In genomic region chr2:198456418-198456817, GRCh38 we compare ENCODE assay signal across 28 cellular contexts.
"Had no signal": no experiment of that assay in that cellular context is flagged by ENCODE, and none has a peak within 500 bp of the region (broad histone marks: within the 10 kb centered on the region; RNA-seq: fewer than 3 reads in every experiment).

No MANE protein-coding gene starts in this region.

- H3K4me3 Mint-ChIP-seq: activated B cell treated with CpG ODN at 0.5 μM for 24 hours; activated CD4-positive, alpha-beta T cell treated with anti-CD3 and anti-CD28 coated beads for 36 hours; activated naive CD8-positive, alpha-beta T cell; activated T-cell treated with anti-CD3 and anti-CD28 coated beads, Interleukin-2, amount 50 U/mL, for 24 hours; effector memory CD8-positive, alpha-beta T cell; mesothelial cell of epicardium; naive thymus-derived CD8-positive, alpha-beta T cell; type B pancreatic cell had no signal

- FAIRE-seq: endothelial cell of umbilical vein had no signal

- H3K36me3 ChIP-seq: breast epithelium, colonic mucosa, esophagus squamous epithelium, left lung, sigmoid colon, thoracic aorta, vagina had no signal

- ATAC-seq: activated CD4-positive, alpha-beta T cell treated with anti-CD3 and anti-CD28 coated beads for 36 hours; effector memory CD8-positive, alpha-beta T cell; left lung; naive thymus-derived CD8-positive, alpha-beta T cell had no signal

- H3K4me3 ChIP-seq: breast epithelium, colonic mucosa, dorsolateral prefrontal cortex, esophagus squamous epithelium, left lung, sigmoid colon, thoracic aorta, vagina had no signal

- H3K27me3 Mint-ChIP-seq: activated B cell treated with CpG ODN at 0.5 μM for 24 hours; activated naive CD8-positive, alpha-beta T cell; activated T-cell treated with anti-CD3 and anti-CD28 coated beads, Interleukin-2, amount 50 U/mL, for 24 hours; effector memory CD8-positive, alpha-beta T cell; progenitor cell of endocrine pancreas had no signal

- H3K36me3 Mint-ChIP-seq: activated naive CD8-positive, alpha-beta T cell; mesothelial cell of epicardium; type B pancreatic cell had no signal

- H3K27me3 ChIP-seq: breast epithelium, colonic mucosa, dorsolateral prefrontal cortex, esophagus squamous epithelium, left lung, sigmoid colon, vagina had no signal

- H3K27ac ChIP-seq: breast epithelium, colonic mucosa, dorsolateral prefrontal cortex, esophagus squamous epithelium, left lung, sigmoid colon, thoracic aorta, vagina had no signal

- H3K9me3 ChIP-seq: breast epithelium, colonic mucosa, esophagus squamous epithelium, left lung, sigmoid colon, thoracic aorta, vagina had no signal

- H3K9me3 Mint-ChIP-seq: activated B cell treated with CpG ODN at 0.5 μM for 24 hours; activated T-cell treated with anti-CD3 and anti-CD28 coated beads, Interleukin-2, amount 50 U/mL, for 24 hours; activated T-helper 2 cell treated with anti-CD3 and anti-CD28 coated beads, Interferon-gamma antibody, Interleukin-2, Interleukin-4, amounts not matched to agents 10 μg/mL and 5 μg/mL and 100 μg/mL, durations not matched to agents 14 hours and 24 hours and 36 hours; effector memory CD8-positive, alpha-beta T cell; mesothelial cell of epicardium; naive thymus-derived CD8-positive, alpha-beta T cell; type B pancreatic cell had no signal

- H3K4me1 Mint-ChIP-seq: activated B cell treated with CpG ODN at 0.5 μM for 24 hours; activated CD4-positive, alpha-beta T cell treated with anti-CD3 and anti-CD28 coated beads for 36 hours; mesothelial cell of epicardium; naive thymus-derived CD8-positive, alpha-beta T cell had no signal

- H3K4me1 ChIP-seq: breast epithelium, colonic mucosa, esophagus squamous epithelium, left lung, sigmoid colon, vagina had no signal

- H3K27ac Mint-ChIP-seq: activated B cell treated with CpG ODN at 0.5 μM for 24 hours; activated CD4-positive, alpha-beta T cell treated with anti-CD3 and anti-CD28 coated beads for 36 hours; activated naive CD8-positive, alpha-beta T cell; activated T-cell treated with anti-CD3 and anti-CD28 coated beads, Interleukin-2, amount 50 U/mL, for 24 hours; activated T-helper 2 cell treated with anti-CD3 and anti-CD28 coated beads, Interferon-gamma antibody, Interleukin-2, Interleukin-4, amounts not matched to agents 10 μg/mL and 5 μg/mL and 100 μg/mL, durations not matched to agents 14 hours and 24 hours and 36 hours; effector memory CD8-positive, alpha-beta T cell; mesothelial cell of epicardium; naive thymus-derived CD8-positive, alpha-beta T cell; progenitor cell of endocrine pancreas; type B pancreatic cell had no signal

- DNase-seq: activated B cell treated with CpG ODN at 0.5 μM for 24 hours; activated CD4-positive, alpha-beta T cell treated with anti-CD3 and anti-CD28 coated beads for 36 hours; activated CD4-positive, alpha-beta T cell treated with anti-CD3 and anti-CD28 coated beads, Interleukin-2, amount 50 U/mL, for 4 hours; activated CD8-positive, alpha-beta memory T cell treated with anti-CD3 and anti-CD28 coated beads for 24 hours; activated CD8-positive, alpha-beta memory T cell treated with anti-CD3 and anti-CD28 coated beads, Interleukin-2, amount 50 U/mL, for 4 hours; activated naive CD4-positive, alpha-beta T cell; activated T-cell treated with anti-CD3 and anti-CD28 coated beads, Interleukin-2, amount 50 U/mL, for 24 hours; colonic mucosa; dorsolateral prefrontal cortex; effector memory CD8-positive, alpha-beta T cell; esophagus squamous epithelium; left lung; naive thymus-derived CD8-positive, alpha-beta T cell; retina; sigmoid colon; stimulated activated CD4-positive, alpha-beta T cell treated with anti-CD3 and anti-CD28 coated beads, Interleukin-2, amount 100 ng/mL, for 48 hours; stimulated activated CD8-positive, alpha-beta memory T cell treated with anti-CD3 and anti-CD28 coated beads, Interleukin-4, amount 100 ng/mL, for 48 hours; stimulated activated naive CD4-positive, alpha-beta T cell; T-helper 9 cell had no signal
